16 cellular contexts compared by ENCODE assay signal in the genomic region with DNA sequence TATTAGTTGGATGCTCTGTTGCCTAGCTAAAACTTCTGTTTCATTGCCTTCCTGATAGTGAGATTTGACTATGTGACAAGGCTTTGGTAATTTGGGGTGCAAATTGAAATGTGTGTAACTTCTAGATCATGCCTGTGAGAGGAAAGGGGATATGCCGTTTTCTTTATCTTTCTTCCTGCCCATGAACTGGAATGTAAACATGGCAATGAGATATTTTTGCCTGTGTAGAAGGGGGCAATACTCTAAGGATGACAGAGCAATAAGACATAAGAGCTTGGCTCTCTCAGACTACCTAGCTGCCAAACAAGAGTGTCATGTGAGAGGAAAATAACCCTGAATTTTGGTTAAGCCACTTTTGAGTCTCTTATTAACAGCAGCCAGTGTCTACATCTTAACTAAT. TPM values are rescaled to one million over a fixed set of nuclear protein-coding genes. Genes with fewer than 3 reads are reported as not detected.
DNase-seq lines count a peak whose midpoint lies in the region; ATAC-seq and TF ChIP-seq lines count a peak whose summit lies in the region.
"Had no signal": no experiment of that assay in that cellular context is flagged by ENCODE, and none has a peak within 500 bp of the region (broad histone marks: within the 10 kb centered on the region; RNA-seq: fewer than 3 reads in every experiment).

No MANE protein-coding gene starts in this region.

- no peak overlapping the region for H2AFZ ChIP-seq in mesenchymal stem cell (ENCODE audit: low read depth, low read length)

- peaks cover 0 to 2% of the 10 kb centered on the region in 2 experiments for H3K36me3 ChIP-seq in mesenchymal stem cell (ENCODE audit: control insufficient read depth in 1 of 2, insufficient read depth in 2 of 2, low read depth in 1 of 2, low read length in 2 of 2)

- no peak overlapping the region for H2BK120ac ChIP-seq in mesenchymal stem cell (ENCODE audit: low read depth, low read length)

- no peak overlapping the region for H4K91ac ChIP-seq in mesenchymal stem cell (ENCODE audit: low read length)

- H3K27me3 Mint-ChIP-seq in activated naive CD8-positive, alpha-beta T cell, result no peaks in the 10 kb centered on the region

- no peak overlapping the region for H2BK15ac ChIP-seq in mesenchymal stem cell (ENCODE audit: low read depth, poor library complexity, severe bottlenecking)

- H3K4me1 ChIP-seq in mesenchymal stem cell (ENCODE audit: control insufficient read depth, insufficient read depth, low read depth, low read length), result no peaks in the 10 kb centered on the region

- ATAC-seq in GM21360 (IDR thresholded peaks at IDR 0.05; ENCODE audit: unreplicated experiment), result no peak
- no peak for ATAC-seq in HG02981 (IDR thresholded peaks at IDR 0.05; ENCODE audit: unreplicated experiment)
- ATAC-seq: Panc1 had no signal

- H3K4me2 ChIP-seq in mesenchymal stem cell (ENCODE audit: low read length, poor library complexity, severe bottlenecking), result no peak overlapping the region

- H2BK12ac ChIP-seq in mesenchymal stem cell (ENCODE audit: low read length in 2 of 2), result no peak overlapping the region

- no peak for TF ChIP-seq CTCF in AG10803 (conservative IDR thresholded peaks at IDR 0.05; ENCODE audit: low read length)

- 24% methylated on average over 1 of the region's 1 CpG for WGBS in mesenchymal stem cell

- no peak overlapping the region for H3K27ac ChIP-seq in mesenchymal stem cell (ENCODE audit: low read length, poor library complexity, severe bottlenecking)

- H3K27ac Mint-ChIP-seq in activated naive CD8-positive, alpha-beta T cell, result peak overlapping the region; percentile 70

- H3K4me3 ChIP-seq in AG10803 (ENCODE audit: low read length) (no peak overlapping the region), mesenchymal stem cell (ENCODE audit: insufficient read depth in 1 of 2, low read depth in 1 of 2, low read length in 2 of 2) (no peak overlapping the region)
- H3K4me3 ChIP-seq: heart right ventricle, lung had no signal

- H3K36me3 Mint-ChIP-seq in activated naive CD8-positive, alpha-beta T cell, result peaks cover 13% of the 10 kb centered on the region

- H3K4ac ChIP-seq in mesenchymal stem cell (ENCODE audit: low read depth in 1 of 2, low read length in 2 of 2), result no peak overlapping the region

- no peak overlapping the region for H4K8ac ChIP-seq in mesenchymal stem cell (ENCODE audit: low read length)

- H3K79me1 ChIP-seq in mesenchymal stem cell (replicated peaks; ENCODE audit: low read length, poor library complexity, severe bottlenecking), result peaks cover 16% of the 10 kb centered on the region

- no peaks in the 10 kb centered on the region for H3K9me3 Mint-ChIP-seq in activated naive CD8-positive, alpha-beta T cell (ENCODE audit: low read depth)

- H3K27me3 ChIP-seq in mesenchymal stem cell (ENCODE audit: control insufficient read depth in 1 of 2, insufficient read depth in 1 of 2, low read length in 2 of 2), result no peaks in the 10 kb centered on the region
- H3K27me3 ChIP-seq: heart right ventricle had no signal

- no peak overlapping the region for H3K18ac ChIP-seq in mesenchymal stem cell (ENCODE audit: low read depth in 1 of 2, low read length in 2 of 2)

- no peak overlapping the region for H3K23ac ChIP-seq in mesenchymal stem cell (ENCODE audit: low read length in 2 of 2)

- H3K4me3 Mint-ChIP-seq in activated naive CD8-positive, alpha-beta T cell, result no peak overlapping the region

- DNase-seq in AG10803 (ENCODE audit: low read depth) (peak; percentile 9), GM03348 (ENCODE audit: low spot score) (peak; percentile 40), mesenchymal stem cell (peak; percentile 36), HCEC 1CT (no peak), middle frontal gyrus (ENCODE audit: extremely low spot score, low spot score) (no peak)
- DNase-seq: C1 segment of cervical spinal cord; heart right ventricle; NCI-H1092; NCI-H226; posterior cingulate gyrus; stimulated activated naive CD4-positive, alpha-beta T cell had no signal

- no peaks in the 10 kb centered on the region for H3K9me3 ChIP-seq in mesenchymal stem cell (ENCODE audit: control insufficient read depth, low read length)
- H3K9me3 ChIP-seq: heart right ventricle had no signal

- H3K4me1 Mint-ChIP-seq in activated naive CD8-positive, alpha-beta T cell (ENCODE audit: low read depth), result peaks cover 88% of the 10 kb centered on the region

- H3K14ac ChIP-seq in mesenchymal stem cell (ENCODE audit: low read length in 2 of 2), result no peak overlapping the region

- H2AK5ac ChIP-seq in mesenchymal stem cell (ENCODE audit: low read length, severe bottlenecking), result no peak overlapping the region

- peak overlapping the region; percentile 15 for H3K9ac ChIP-seq in mesenchymal stem cell (ENCODE audit: low read length)

- H2BK5ac ChIP-seq in mesenchymal stem cell (ENCODE audit: low read depth, low read length, poor library complexity, severe bottlenecking), result no peak overlapping the region

RNA-seq across cellular contexts. Expression of gene RAP1A, which starts 49.7 kb away (rescaled TPM):
- polyA plus RNA-seq in mesenchymal stem cell (2013, experiment 1 of 2), result 84.9 TPM
- 88.5 TPM for polyA plus RNA-seq in mesenchymal stem cell (2013, experiment 2 of 2)

Comparison
In these comparisons a context has a peak if more than half of its experiments do, and no peak if none do; other contexts are left out.
1. DNase-seq: peak in AG10803 (single experiment), GM03348 (single experiment) and mesenchymal stem cell (single experiment); none in HCEC 1CT (single experiment) and middle frontal gyrus (single experiment).